ENCODE assay signal across 13 cellular contexts in genomic region chr1:156845055-156845952, GRCh38. TPM values are rescaled to one million over a fixed set of nuclear protein-coding genes. Genes with fewer than 3 reads are reported as not detected.
DNase-seq lines count a peak whose midpoint lies in the region; ATAC-seq and TF ChIP-seq lines count a peak whose summit lies in the region.
"Had no signal": no experiment of that assay in that cellular context is flagged by ENCODE, and none has a peak within 500 bp of the region (broad histone marks: within the 10 kb centered on the region; RNA-seq: fewer than 3 reads in every experiment).

No MANE protein-coding gene starts in this region.

- TF ChIP-seq POLR2A in transverse colon (IDR thresholded peaks at IDR 0.05): no peak

- peak; percentile 95 for DNase-seq in H7
- peak; percentile 32 for DNase-seq in activated CD4-positive, alpha-beta memory T cell treated with anti-CD3 and anti-CD28 coated beads, Interleukin-2, amount 10 ng/mL, durations not matched to agents 7 days and 5 days
- peak; percentile 52 for DNase-seq in effector CD8-positive, alpha-beta T cell (lab: John Stamatoyannopoulos, UW)
- DNase-seq in psoas muscle: peak in 1 of 2 donors; percentile 39
- no peak for DNase-seq in A172 (ENCODE audit: low spot score)
- DNase-seq in transverse colon: no peak
- DNase-seq: EL, NCI-H1048, tibial artery had no signal

- H3K4me1 ChIP-seq in psoas muscle (no peaks in the 10 kb centered on the region), transverse colon (peaks cover 0 to 15% (median 6%) of the 10 kb centered on the region in 4 donors)

- peaks cover 87% of the 10 kb centered on the region for H3K27me3 ChIP-seq in H7 (ENCODE audit: control insufficient read depth, insufficient read depth, low read length)
- H3K27me3 ChIP-seq in psoas muscle (ENCODE audit: insufficient read depth in 3 of 3, low read length in 2 of 3): peaks cover 0 to 59% (median 26%) of the 10 kb centered on the region in 3 donors
- peaks cover 89% of the 10 kb centered on the region for H3K27me3 ChIP-seq in transverse colon

- H3K27ac Mint-ChIP-seq in activated CD4-positive, alpha-beta memory T cell treated with anti-CD3 and anti-CD28 coated beads, Interleukin-2, amount 10 ng/mL, durations not matched to agents 7 days and 5 days: no peak overlapping the region

- H3K4me3 Mint-ChIP-seq in activated CD4-positive, alpha-beta memory T cell treated with anti-CD3 and anti-CD28 coated beads, Interleukin-2, amount 10 ng/mL, durations not matched to agents 7 days and 5 days: peak overlapping the region; percentile 30

- 16 to 27% (median 20%) methylated on average over 59 to 69 of the region's 69 CpGs for WGBS in psoas muscle, 3 donors
- WGBS in transverse colon (ENCODE audit: low coverage in 1 of 2), 2 donors: 35% methylated on average over 49 of the region's 69 CpGs; no CpG with 5 or more reads in 1 of the 2 donors

- H3K36me3 ChIP-seq in H7 (replicated peaks; ENCODE audit: control insufficient read depth, insufficient read depth, low read length): no peaks in the 10 kb centered on the region
- H3K36me3 ChIP-seq in psoas muscle (ENCODE audit: insufficient read depth in 1 of 2, low read depth in 1 of 2): no peaks in the 10 kb centered on the region
- H3K36me3 ChIP-seq in transverse colon: no peaks in the 10 kb centered on the region
- H3K36me3 ChIP-seq: tibial artery had no signal

- H3K9me3 ChIP-seq in psoas muscle: no peaks in the 10 kb centered on the region
- no peaks in the 10 kb centered on the region for H3K9me3 ChIP-seq in transverse colon
- H3K9me3 ChIP-seq: tibial artery had no signal

- H3K4me1 Mint-ChIP-seq in activated CD4-positive, alpha-beta memory T cell treated with anti-CD3 and anti-CD28 coated beads, Interleukin-2, amount 10 ng/mL, durations not matched to agents 7 days and 5 days: peaks cover 32% of the 10 kb centered on the region

- no peaks in the 10 kb centered on the region for H3K36me3 Mint-ChIP-seq in activated CD4-positive, alpha-beta memory T cell treated with anti-CD3 and anti-CD28 coated beads, Interleukin-2, amount 10 ng/mL, durations not matched to agents 7 days and 5 days (ENCODE audit: low read depth)

- POLR2A ChIA-PET in activated CD4-positive, alpha-beta memory T cell treated with anti-CD3 and anti-CD28 coated beads, Interleukin-2, amount 10 ng/mL, durations not matched to agents 7 days and 5 days (lab: Charles Lee): no interaction called here

- in situ Hi-C loops in transverse colon (cut with MboI; ENCODE audit: low pct_ligation_motif_present in 1 of 4, low pct_unique_long_range_greater_than_20kb in 1 of 4, low sequenced_read_pairs in 3 of 4): no loop called here

- peak overlapping the region; percentile 39 for H3K4me3 ChIP-seq in H7 (ENCODE audit: insufficient read depth, low read depth, low read length)
- H3K4me3 ChIP-seq in psoas muscle: peak overlapping the region; percentile 25
- H3K4me3 ChIP-seq in transverse colon: no peak overlapping the region
- H3K4me3 ChIP-seq: lung, tibial artery had no signal

- CTCF ChIA-PET in activated CD4-positive, alpha-beta memory T cell treated with anti-CD3 and anti-CD28 coated beads, Interleukin-2, amount 10 ng/mL, durations not matched to agents 7 days and 5 days (lab: Charles Lee): interaction anchor here (1.4 kb wide), 1 partner anchor 9 kb away, joined by 3 read pairs; no protein-coding TSS in a partner anchor

- no peak for TF ChIP-seq EP300 in transverse colon (IDR thresholded peaks at IDR 0.05; ENCODE audit: low read depth)

- H3K27me3 Mint-ChIP-seq in activated CD4-positive, alpha-beta memory T cell treated with anti-CD3 and anti-CD28 coated beads, Interleukin-2, amount 10 ng/mL, durations not matched to agents 7 days and 5 days: peaks cover 90% of the 10 kb centered on the region

- no peaks in the 10 kb centered on the region for H3K9me3 Mint-ChIP-seq in activated CD4-positive, alpha-beta memory T cell treated with anti-CD3 and anti-CD28 coated beads, Interleukin-2, amount 10 ng/mL, durations not matched to agents 7 days and 5 days

- H3K27ac ChIP-seq in psoas muscle (no peak overlapping the region), transverse colon (no peak overlapping the region)
- H3K27ac ChIP-seq: tibial artery had no signal

- TF ChIP-seq CTCF in psoas muscle (IDR thresholded peaks at IDR 0.05) (no peak), transverse colon (IDR thresholded peaks at IDR 0.05) (no peak)

- intact Hi-C loops in psoas muscle (cut with DNase I) (no loop called here), transverse colon (cut with DNase I; ENCODE audit: low total_unique reads) (no loop called here)

- peak in 1 of 4 donors; percentile 15 for ATAC-seq in psoas muscle
- no peak for ATAC-seq in GM18520 (IDR thresholded peaks at IDR 0.05; ENCODE audit: unreplicated experiment)
- ATAC-seq in HG03095 (IDR thresholded peaks at IDR 0.05; ENCODE audit: unreplicated experiment): no peak
- ATAC-seq: Panc1 had no signal

RNA-seq across cellular contexts. Expression of gene INSRR, which starts 13.6 kb away (rescaled TPM):
- not detected in 2 replicates for total RNA-seq in H7 (2014; rRNA removed; shearing (Covaris generic))
- under 1 TPM; 0.08 to 0.13 TPM for total RNA-seq in activated CD4-positive, alpha-beta memory T cell treated with anti-CD3 and anti-CD28 coated beads, Interleukin-2, amount 10 ng/mL, durations not matched to agents 7 days and 5 days
- total RNA-seq in psoas muscle (under 1 TPM in 1 of 4 donors, not detected in 3; 0.07 TPM), transverse colon (not detected)
- under 1 TPM in 1 of 3 donors, not detected in 2; under 0.01 TPM for polyA plus RNA-seq in psoas muscle
- not detected in 2 replicates for total RNA-seq in A172 (2014; rRNA removed; shearing (Covaris generic))
- total RNA-seq: lung had no signal
- polyA plus RNA-seq: lung had no signal

RNA-seq across cellular contexts. Expression of gene NTRK1, which starts 15.4 kb away (rescaled TPM):
- 0.07 and 0.22 TPM in 2 replicates for total RNA-seq in H7 (2014; rRNA removed; shearing (Covaris generic))
- total RNA-seq in activated CD4-positive, alpha-beta memory T cell treated with anti-CD3 and anti-CD28 coated beads, Interleukin-2, amount 10 ng/mL, durations not matched to agents 7 days and 5 days: 1 to 10 TPM; 1.6 to 1.8 TPM
- total RNA-seq in psoas muscle (under 1 TPM; 0.16 to 0.92 (median 0.44) TPM), transverse colon (1 to 10 TPM in 1 of 4 donors, under 1 TPM in 2, not detected in 1; 0.20 to 2.6 (median 0.64) TPM)
- under 1 TPM; 0.07 to 0.65 (median 0.58) TPM for polyA plus RNA-seq in psoas muscle
- total RNA-seq in A172 (2014; rRNA removed; shearing (Covaris generic)): 0.16 and 0.24 TPM in 2 replicates

RNA-seq across cellular contexts. Expression of gene SH2D2A, which starts 28.7 kb away (rescaled TPM):
- total RNA-seq in H7 (2014; rRNA removed; shearing (Covaris generic)): 4.3 and 8.4 TPM in 2 replicates
- total RNA-seq in activated CD4-positive, alpha-beta memory T cell treated with anti-CD3 and anti-CD28 coated beads, Interleukin-2, amount 10 ng/mL, durations not matched to agents 7 days and 5 days: 100 to 1,000 TPM; 192 to 193 TPM
- total RNA-seq in psoas muscle (under 1 TPM; 0.37 to 0.82 (median 0.60) TPM), transverse colon (1 to 10 TPM in 3 of 4 donors, not detected in 1; 1.9 to 5.9 (median 3.4) TPM)
- polyA plus RNA-seq in psoas muscle: under 1 TPM in 2 of 3 donors, not detected in 1; 0.25 to 0.26 TPM
- 0.09 TPM in 1 of 2 replicates, not detected in the other for total RNA-seq in A172 (2014; rRNA removed; shearing (Covaris generic))

RNA-seq across cellular contexts. Expression of gene PEAR1, which starts 48.2 kb away (rescaled TPM):
- 1.2 and 1.8 TPM in 2 replicates for total RNA-seq in H7 (2014; rRNA removed; shearing (Covaris generic))
- under 1 TPM in 1 of 2 experiments, not detected in 1; 0.05 TPM for total RNA-seq in activated CD4-positive, alpha-beta memory T cell treated with anti-CD3 and anti-CD28 coated beads, Interleukin-2, amount 10 ng/mL, durations not matched to agents 7 days and 5 days
- total RNA-seq in psoas muscle (1 to 10 TPM; 3.8 to 7.3 (median 4.1) TPM), transverse colon (1 to 10 TPM; 1.8 to 5.6 (median 3.7) TPM)
- polyA plus RNA-seq in psoas muscle: 1 to 10 TPM; 2.1 to 4.6 (median 2.6) TPM
- 2.8 and 3.1 TPM in 2 replicates for total RNA-seq in A172 (2014; rRNA removed; shearing (Covaris generic))

Comparison
In these comparisons a context has a peak if more than half of its experiments do, and no peak if none do; other contexts are left out.
1. DNase-seq: peak in H7 (single experiment), activated CD4-positive, alpha-beta memory T cell treated with anti-CD3 and anti-CD28 coated beads, Interleukin-2, amount 10 ng/mL, durations not matched to agents 7 days and 5 days (single experiment) and effector CD8-positive, alpha-beta T cell (single experiment); none in A172 (single experiment) and transverse colon (single experiment).
2. H3K4me3 ChIP-seq: peak in H7 (single experiment) and psoas muscle (single experiment); none in transverse colon (0 of 4).
3. RNA of gene SH2D2A, which starts 28.7 kb away (total RNA-seq): 192 to 193 TPM in activated CD4-positive, alpha-beta memory T cell treated with anti-CD3 and anti-CD28 coated beads, Interleukin-2, amount 10 ng/mL, durations not matched to agents 7 days and 5 days; 4.3 to 8.4 TPM in H7, 1.9 to 5.9 TPM in transverse colon, 0.37 to 0.82 TPM in psoas muscle and 0.09 TPM in A172; every median in the first group is over 10 times any median in the second.